Comparison of ENCODE assay signal across 20 cellular contexts in the genomic region with DNA sequence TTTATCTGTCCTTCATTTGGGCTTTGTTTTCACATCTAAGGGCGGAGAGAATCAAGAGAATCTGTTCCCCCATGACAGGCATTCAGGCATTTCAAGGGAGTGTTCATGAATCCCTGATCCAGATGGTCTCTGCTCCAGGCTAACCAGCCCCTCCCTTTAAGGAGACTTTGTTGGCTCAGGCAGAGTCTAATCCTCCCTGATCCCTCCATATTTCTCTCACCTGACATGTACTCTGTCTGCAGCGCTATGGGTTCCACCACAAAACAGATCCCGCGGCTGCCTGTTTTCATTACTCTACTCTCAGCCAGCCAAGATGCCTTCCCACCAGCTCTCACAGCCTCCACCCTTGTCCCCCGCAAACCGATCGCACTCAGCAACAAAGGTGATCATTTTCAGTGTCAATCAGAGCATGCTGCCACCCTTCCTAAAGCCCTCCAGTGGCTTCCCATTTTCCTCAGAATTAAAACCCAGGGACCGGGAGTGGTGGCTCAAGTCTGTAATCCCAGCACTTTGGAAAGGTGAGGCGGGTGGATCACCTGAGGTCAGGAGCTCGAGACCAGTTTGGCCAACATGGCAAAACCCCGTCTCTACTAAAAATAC.
"Had no signal": no experiment of that assay in that cellular context is flagged by ENCODE, and none has a peak within 500 bp of the region (broad histone marks: within the 10 kb centered on the region; RNA-seq: fewer than 3 reads in every experiment).

No MANE protein-coding gene starts in this region.

- DNase-seq: activated CD4-positive, alpha-beta T cell treated with anti-CD3 and anti-CD28 coated beads for 1 hour; activated CD4-positive, alpha-beta T cell treated with anti-CD3 and anti-CD28 coated beads, Interleukin-2, amount 50 U/mL, for 4 hours; activated naive CD8-positive, alpha-beta T cell treated with anti-CD3 and anti-CD28 coated beads, Interleukin-2, amount 10 ng/mL, durations not matched to agents 7 days and 5 days; body of pancreas; caudate nucleus; foreskin melanocyte; glutamatergic neuron; hippocampal formation; left cardiac atrium; right lobe of liver; small intestine; stimulated activated CD4-positive, alpha-beta T cell treated with anti-CD3 and anti-CD28 coated beads, Interleukin-15, amount 100 ng/mL, for 24 hours; stimulated activated CD4-positive, alpha-beta T cell treated with anti-CD3 and anti-CD28 coated beads, Interleukin-2, amount 100 ng/mL, for 48 hours; T-helper 2 cell had no signal

- H3K36me3 ChIP-seq: right lobe of liver, tibial nerve had no signal

- FAIRE-seq: islet of Langerhans, small intestine had no signal

- H3K27ac Mint-ChIP-seq: activated naive CD8-positive, alpha-beta T cell treated with anti-CD3 and anti-CD28 coated beads, Interleukin-2, amount 10 ng/mL, durations not matched to agents 7 days and 5 days; stimulated activated naive CD8-positive, alpha-beta T cell treated with anti-CD3 and anti-CD28 coated beads, Interleukin-15, Interleukin-2, amounts not matched to agents 100 ng/mL and 50 ng/mL, for 24 hours had no signal

- ATAC-seq: body of pancreas, left cardiac atrium, right lobe of liver had no signal

- H3K27ac ChIP-seq: right lobe of liver, tibial nerve, VCaP had no signal

- H3K4me3 Mint-ChIP-seq: activated naive CD8-positive, alpha-beta T cell treated with anti-CD3 and anti-CD28 coated beads, Interleukin-2, amount 10 ng/mL, durations not matched to agents 7 days and 5 days; neural crest cell; stimulated activated naive CD8-positive, alpha-beta T cell treated with anti-CD3 and anti-CD28 coated beads, Interleukin-15, Interleukin-2, amounts not matched to agents 100 ng/mL and 50 ng/mL, for 24 hours had no signal

- H3K9me3 Mint-ChIP-seq: activated naive CD8-positive, alpha-beta T cell treated with anti-CD3 and anti-CD28 coated beads, Interleukin-2, amount 10 ng/mL, durations not matched to agents 7 days and 5 days; neural crest cell; stimulated activated naive CD8-positive, alpha-beta T cell treated with anti-CD3 and anti-CD28 coated beads, Interleukin-15, Interleukin-2, amounts not matched to agents 100 ng/mL and 50 ng/mL, for 24 hours had no signal

- H3K4me1 ChIP-seq: right lobe of liver had no signal

- H3K27me3 ChIP-seq: body of pancreas, right lobe of liver, tibial nerve had no signal

- H3K9me3 ChIP-seq: body of pancreas, right lobe of liver, tibial nerve had no signal

- H3K27me3 Mint-ChIP-seq: activated naive CD8-positive, alpha-beta T cell treated with anti-CD3 and anti-CD28 coated beads, Interleukin-2, amount 10 ng/mL, durations not matched to agents 7 days and 5 days; stimulated activated naive CD8-positive, alpha-beta T cell treated with anti-CD3 and anti-CD28 coated beads, Interleukin-15, Interleukin-2, amounts not matched to agents 100 ng/mL and 50 ng/mL, for 24 hours had no signal

- H3K4me3 ChIP-seq: body of pancreas, lung, right lobe of liver, tibial nerve had no signal
